27 cellular contexts compared by ENCODE assay signal in the genomic region with DNA sequence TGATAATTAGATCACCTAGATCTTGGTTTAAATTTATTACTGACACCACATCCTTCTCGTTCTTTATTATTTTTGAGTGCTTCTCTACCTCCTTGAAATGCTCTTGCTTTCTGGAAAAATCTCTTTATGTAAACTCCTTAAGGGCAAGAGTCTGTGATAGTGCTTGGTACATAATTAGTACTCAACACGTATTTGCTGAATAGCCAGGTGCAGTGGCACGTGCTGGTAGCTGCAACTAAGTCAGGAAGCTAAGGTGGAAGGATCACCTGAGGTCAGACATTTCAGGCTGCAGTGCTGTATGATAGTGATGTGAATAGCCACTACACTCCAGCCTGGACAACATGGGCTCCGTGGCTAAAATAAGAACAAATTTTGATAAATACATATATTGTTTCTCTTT.
A peak's percentile ranks its signal among the peaks of the same experiment; 100 is the strongest.
DNase-seq lines count a peak whose midpoint lies in the region; ATAC-seq, FAIRE-seq and TF ChIP-seq lines count a peak whose summit lies in the region.
"Had no signal": no experiment of that assay in that cellular context is flagged by ENCODE, and none has a peak within 500 bp of the region (broad histone marks: within the 10 kb centered on the region; RNA-seq: fewer than 3 reads in every experiment).

No MANE protein-coding gene starts in this region.

- no peak overlapping the region for H3K4me2 ChIP-seq in A549
- H3K4me2 ChIP-seq: BLaER1 treated with 17β-estradiol and CSF1 and Interleukin-3, amounts not matched to agents 10 nM and 100 nM had no signal

- TF ChIP-seq POLR2A in A549 (IDR thresholded peaks at IDR 0.05; ENCODE audit: low read length) = no peak

- no peak for TF ChIP-seq EP300 in A549 (IDR thresholded peaks at IDR 0.05)

- peaks cover 0 to 18% of the 10 kb centered on the region in 2 donors for H3K27me3 ChIP-seq in left lung
- H3K27me3 ChIP-seq: BLaER1 treated with 17β-estradiol and CSF1 and Interleukin-3, amounts not matched to agents 10 nM and 100 nM; MG63 had no signal

- POLR2A ChIA-PET in A549 (lab: Yijun Ruan, JAX) = no interaction called here

- intact Hi-C loops in left lung (cut with DNase I) = no loop called here

- peak; percentile 95 for FAIRE-seq in A549 (lab: Jason Lieb, UNC)
- FAIRE-seq: GM12891, H1, HepG2, K562 had no signal

- peak in 2 of 3 experiments; percentile 25 to 63 for DNase-seq in NCI-H1417 (lab: John Stamatoyannopoulos, UW)
- DNase-seq in NCI-H1417 treated with DMSO at 0.1 percent for 48 hours (lab: John Stamatoyannopoulos, UW) = no peak
- DNase-seq in A549 (ENCODE audit: low read depth in 1 of 2, low spot score in 1 of 2) = no peak
- DNase-seq in NCI-H2029 (lab: John Stamatoyannopoulos, UW) = peak; percentile 38
- peak in 1 of 2 donors; percentile 36 for DNase-seq in left lung
- DNase-seq in dedifferentiated amniotic fluid mesenchymal stem cell (ENCODE audit: extremely low spot score) = no peak
- DNase-seq: CD8-positive, alpha-beta memory T cell; DND-41; MG63; NCI-H1092; NCI-H187; NCI-H2171; NCI-H345; NCI-H526 treated with DMSO at 0.1 percent for 48 hours; OCI-M1; SHP77; T-helper 17 cell had no signal

- WGBS in A549 (ENCODE audit: missing lambda C conversion rate) = 11% methylated on average over 4 of the region's 4 CpGs

- TF ChIP-seq CTCF in A549 (IDR thresholded peaks at IDR 0.05) (no peak), left lung (IDR thresholded peaks at IDR 0.05) (no peak)

- H3K4me3 ChIP-seq in A549 (no peak overlapping the region), left lung (no peak overlapping the region)
- H3K4me3 ChIP-seq: BLaER1 treated with 17β-estradiol and CSF1 and Interleukin-3, amounts not matched to agents 10 nM and 100 nM; K562; MG63 had no signal

- H3K27ac ChIP-seq in A549 (no peak overlapping the region), left lung (no peak overlapping the region)
- H3K27ac ChIP-seq: 22Rv1; BLaER1 treated with 17β-estradiol and CSF1 and Interleukin-3, amounts not matched to agents 10 nM and 100 nM; HL-60 had no signal

- no peaks in the 10 kb centered on the region for H3K36me3 ChIP-seq in left lung
- H3K36me3 ChIP-seq: BLaER1 treated with 17β-estradiol and CSF1 and Interleukin-3, amounts not matched to agents 10 nM and 100 nM; MG63 had no signal

- no peak for ATAC-seq in A549
- peak; percentile 75 for ATAC-seq in left lung
- no peak for ATAC-seq in GM21381 (IDR thresholded peaks at IDR 0.05; ENCODE audit: unreplicated experiment)
- ATAC-seq in GM18867 (IDR thresholded peaks at IDR 0.05; ENCODE audit: unreplicated experiment) = no peak
- ATAC-seq: HCT116, HepG2, K562, T-helper 17 cell had no signal

- TF ChIP-seq RAD21 in A549 (conservative IDR thresholded peaks at IDR 0.05 in 1 of 2, IDR thresholded peaks at IDR 0.05 in 1 of 2) = no peak

- H3K9me3 ChIP-seq in A549 (no peaks in the 10 kb centered on the region), left lung (no peaks in the 10 kb centered on the region)
- H3K9me3 ChIP-seq: BLaER1 treated with 17β-estradiol and CSF1 and Interleukin-3, amounts not matched to agents 10 nM and 100 nM; MG63 had no signal

- CTCF ChIA-PET in A549 (lab: Yijun Ruan, JAX) = interaction anchor here (0.7 kb wide), 1 partner anchor 11 kb away, joined by 3 read pairs; no protein-coding TSS in a partner anchor

- no peaks in the 10 kb centered on the region for H3K4me1 ChIP-seq in A549
- H3K4me1 ChIP-seq in left lung = no peaks in the 10 kb centered on the region
- H3K4me1 ChIP-seq: BLaER1 treated with 17β-estradiol and CSF1 and Interleukin-3, amounts not matched to agents 10 nM and 100 nM had no signal

TF ChIP-seq in A549, 52 proteins besides CTCF, POLR2A, EP300 and RAD21:
- TF ChIP-seq MYC (IDR thresholded peaks at IDR 0.05; ENCODE audit: borderline replicate concordance, low read length) = no peak
- TF ChIP-seq KDM5A (IDR thresholded peaks at IDR 0.05) = no peak
- no peak for TF ChIP-seq HOXA7 (CRISPR knock-in tag; IDR thresholded peaks at IDR 0.05)
- no peak for TF ChIP-seq NPAS2 (CRISPR knock-in tag; IDR thresholded peaks at IDR 0.05; ENCODE audit: borderline replicate concordance)
- no peak for TF ChIP-seq SMC3 (IDR thresholded peaks at IDR 0.05)
- no peak for TF ChIP-seq RNF2 (IDR thresholded peaks at IDR 0.05; ENCODE audit: borderline replicate concordance, low read depth)

Comparison
In these comparisons a context has a peak if more than half of its experiments do, and no peak if none do; other contexts are left out.
1. DNase-seq: peak in NCI-H1417 (2 of 3) and NCI-H2029 (single experiment); none in NCI-H1417 treated with DMSO at 0.1 percent for 48 hours (single experiment), A549 (0 of 2) and dedifferentiated amniotic fluid mesenchymal stem cell (single experiment).